11 cellular contexts compared by ENCODE assay signal in genomic region chr9:107274953-107275422, GRCh38. TPM values are rescaled to one million over a fixed set of nuclear protein-coding genes. Genes with fewer than 3 reads are reported as not detected.
DNase-seq lines count a peak whose midpoint lies in the region; ATAC-seq and TF ChIP-seq lines count a peak whose summit lies in the region.
"Had no signal": no experiment of that assay in that cellular context is flagged by ENCODE, and none has a peak within 500 bp of the region (broad histone marks: within the 10 kb centered on the region; RNA-seq: fewer than 3 reads in every experiment).

No MANE protein-coding gene starts in this region.

- H3K79me1 ChIP-seq in mesendoderm (ENCODE audit: low read length) = no peaks in the 10 kb centered on the region

- peak; percentile 71 to 95 for ATAC-seq in left cardiac atrium
- peak; percentile 53 to 92 for ATAC-seq in upper lobe of left lung (ENCODE audit: low FRiP score in 2 of 2)

- H3K56ac ChIP-seq in mesendoderm (ENCODE audit: low read length) = no peak overlapping the region

- H3K27ac ChIP-seq in upper lobe of left lung = no peak overlapping the region
- no peak overlapping the region for H3K27ac ChIP-seq in mesendoderm (ENCODE audit: low read depth, low read length)

- H3K18ac ChIP-seq in mesendoderm (ENCODE audit: low read length) = no peak overlapping the region

- no peaks in the 10 kb centered on the region for H3K9me3 ChIP-seq in upper lobe of left lung

- H2BK120ac ChIP-seq in mesendoderm (ENCODE audit: low read depth, low read length) = no peak overlapping the region

- H3K27me3 ChIP-seq in upper lobe of left lung (no peaks in the 10 kb centered on the region), mesendoderm (ENCODE audit: insufficient read depth, low read length, poor library complexity) (no peaks in the 10 kb centered on the region)

- DNase-seq in SIG-M5 treated with dmso at 0.1 percent for 504 hours (lab: John Stamatoyannopoulos, UW; ENCODE audit: unreplicated experiment) (peak; percentile 14), SIG-M5 (lab: John Stamatoyannopoulos, UW) (no peak), SW480 (ENCODE audit: low spot score) (peak; percentile 61), left cardiac atrium (no peak), upper lobe of left lung (no peak), pons (ENCODE audit: low spot score) (no peak), D341Med (ENCODE audit: low spot score) (no peak), mesendoderm (no peak)
- DNase-seq: activated naive CD4-positive, alpha-beta T cell treated with anti-CD3 and anti-CD28 coated beads for 36 hours; hypothalamus; NCI-H146 had no signal

- WGBS in upper lobe of left lung, 2 donors = 54 to 62% methylated on average over 4 of the region's 4 CpGs
- no CpG with 5 or more reads among the region's 4 CpGs for WGBS in mesendoderm (ENCODE audit: extremely low coverage, insufficient coverage, low lambda C conversion rate)

- H3K4me2 ChIP-seq in mesendoderm (ENCODE audit: low read length) = no peak overlapping the region

- no peak overlapping the region for H4K8ac ChIP-seq in mesendoderm (ENCODE audit: low read depth, low read length)

- no peak for TF ChIP-seq CTCF in upper lobe of left lung (IDR thresholded peaks at IDR 0.05)

- peaks cover 0 to 17% (median 12%) of the 10 kb centered on the region in 4 donors for H3K4me1 ChIP-seq in upper lobe of left lung
- H3K4me1 ChIP-seq in mesendoderm (ENCODE audit: control insufficient read depth, low read depth, low read length) = no peaks in the 10 kb centered on the region

- no peak overlapping the region for H4K5ac ChIP-seq in mesendoderm (ENCODE audit: low read length)

- no peak overlapping the region for H3K4ac ChIP-seq in mesendoderm (ENCODE audit: low read depth, low read length)

- TF ChIP-seq POLR2A in upper lobe of left lung (IDR thresholded peaks at IDR 0.05) = no peak

- no peaks in the 10 kb centered on the region for H3K79me2 ChIP-seq in mesendoderm (ENCODE audit: control insufficient read depth, insufficient read depth, low read length)

- H2BK5ac ChIP-seq in mesendoderm (ENCODE audit: low read length) = no peak overlapping the region

- H2BK15ac ChIP-seq in mesendoderm (replicated peaks; ENCODE audit: low read depth) = no peak overlapping the region

- no peak overlapping the region for H3K9ac ChIP-seq in mesendoderm (ENCODE audit: low read length)

- H2AK5ac ChIP-seq in mesendoderm (ENCODE audit: low read length) = no peak overlapping the region

- TF ChIP-seq EP300 in upper lobe of left lung (IDR thresholded peaks at IDR 0.05) = no peak

- no peak overlapping the region for H3K23ac ChIP-seq in mesendoderm (ENCODE audit: low read length)

- H3K4me3 ChIP-seq in upper lobe of left lung (no peak overlapping the region), mesendoderm (ENCODE audit: low read length) (no peak overlapping the region)

- intact Hi-C loops in left cardiac atrium (cut with DNase I) = no loop called here

- H3K36me3 ChIP-seq in upper lobe of left lung (no peaks in the 10 kb centered on the region), mesendoderm (ENCODE audit: control insufficient read depth, insufficient read depth, low read length) (no peaks in the 10 kb centered on the region)

RNA-seq across cellular contexts. Expression of gene RAD23B, which starts 8.1 kb away (rescaled TPM):
- total RNA-seq in left cardiac atrium (10 to 100 TPM; 87.6 to 88.7 TPM), upper lobe of left lung (100 to 1,000 TPM in 1 of 6 donors, 10 to 100 TPM in 5; 33.5 to 107 (median 73.1) TPM)
- 172 TPM for polyA plus RNA-seq in mesendoderm (2013, experiment 1 of 2)
- polyA plus RNA-seq in mesendoderm (2013, experiment 2 of 2) = 180 TPM

Comparison
In these comparisons a context has a peak if more than half of its experiments do, and no peak if none do; other contexts are left out.
1. DNase-seq: peak in SIG-M5 treated with dmso at 0.1 percent for 504 hours (single experiment) and SW480 (single experiment); none in SIG-M5 (single experiment), left cardiac atrium (single experiment), upper lobe of left lung (0 of 2), pons (single experiment), D341Med (single experiment) and mesendoderm (single experiment).